Comparison of ENCODE assay signal across 19 cellular contexts in genomic region chr1:61237659-61238370, GRCh38.
A peak's percentile ranks its signal among the peaks of the same experiment; 100 is the strongest.
DNase-seq lines count a peak whose midpoint lies in the region; FAIRE-seq and TF ChIP-seq lines count a peak whose summit lies in the region.
"Had no signal": no experiment of that assay in that cellular context is flagged by ENCODE, and none has a peak within 500 bp of the region (broad histone marks: within the 10 kb centered on the region; RNA-seq: fewer than 3 reads in every experiment).

No MANE protein-coding gene starts in this region.

- in situ Hi-C loops in transverse colon (cut with MboI; ENCODE audit: low pct_ligation_motif_present in 1 of 4, low pct_unique_long_range_greater_than_20kb in 1 of 4, low sequenced_read_pairs in 3 of 4): no loop called here

- DNase-seq in DMS79 treated with DMSO at 0.1 percent for 48 hours (lab: John Stamatoyannopoulos, UW) (peak; percentile 25), DMS79 (lab: John Stamatoyannopoulos, UW) (no peak), bronchial epithelial cell (ENCODE audit: low read depth) (peak; percentile 73), mesothelial cell of epicardium (ENCODE audit: low spot score in 2 of 2, unreplicated experiment in 2 of 2) (no peak), T1000 (lab: John Stamatoyannopoulos, UW) (no peak), transverse colon (no peak)
- DNase-seq in stimulated activated CD4-positive, alpha-beta T cell treated with anti-CD3 and anti-CD28 coated beads, Interleukin-4, amount 100 ng/mL, for 24 hours: no peak
- DNase-seq: BE2C; Calu3; CD4-positive, alpha-beta T cell; NCI-H1436 treated with DMSO at 0.1 percent for 48 hours; NCI-H2029 treated with DMSO at 0.1 percent for 48 hours; NCI-H2227 treated with DMSO at 0.1 percent for 48 hours; NK-92 treated with Interleukin-12 subunit alpha and Interleukin-12 subunit beta, amount 100 ng/mL, for 24 hours had no signal

- no peak for TF ChIP-seq POLR2A in transverse colon (IDR thresholded peaks at IDR 0.05)

- no peak overlapping the region for H3K9ac ChIP-seq in subcutaneous abdominal adipose tissue (ENCODE audit: low read length in 5 of 5)

- TF ChIP-seq CTCF in bronchial epithelial cell (IDR thresholded peaks at IDR 0.05; ENCODE audit: insufficient read depth, low read length, severe bottlenecking) (no peak), mesothelial cell of epicardium (IDR thresholded peaks at IDR 0.05; ENCODE audit: unreplicated experiment) (no peak), transverse colon (IDR thresholded peaks at IDR 0.05) (no peak)

- no peak for TF ChIP-seq EP300 in transverse colon (IDR thresholded peaks at IDR 0.05; ENCODE audit: low read depth)

- no peaks in the 10 kb centered on the region for H3K36me3 ChIP-seq in bronchial epithelial cell (ENCODE audit: control insufficient read depth, insufficient read depth, low read length)
- H3K36me3 ChIP-seq in subcutaneous abdominal adipose tissue (ENCODE audit: control insufficient read depth in 5 of 5, insufficient read depth in 5 of 5, low read length in 5 of 5): no peaks in the 10 kb centered on the region
- H3K36me3 ChIP-seq in transverse colon: no peaks in the 10 kb centered on the region
- H3K36me3 ChIP-seq: BE2C, HAP-1 had no signal

- H3K9me3 ChIP-seq in subcutaneous abdominal adipose tissue (ENCODE audit: control insufficient read depth in 5 of 5, low read length in 5 of 5) (no peaks in the 10 kb centered on the region), transverse colon (no peaks in the 10 kb centered on the region)
- H3K9me3 ChIP-seq: BE2C, HAP-1 had no signal

- WGBS in transverse colon (ENCODE audit: low coverage in 1 of 2), 2 donors: 84 to 85% methylated on average over 3 of the region's 3 CpGs

- H3K9me3 Mint-ChIP-seq in mesothelial cell of epicardium: no peaks in the 10 kb centered on the region
- H3K9me3 Mint-ChIP-seq: CD4-positive, alpha-beta T cell had no signal

- intact Hi-C loops in transverse colon (cut with DNase I; ENCODE audit: low total_unique reads): no loop called here

- H3K4me3 ChIP-seq in bronchial epithelial cell (ENCODE audit: low read depth, low read length) (no peak overlapping the region), subcutaneous abdominal adipose tissue (ENCODE audit: low read depth in 1 of 5, low read length in 5 of 5) (no peak overlapping the region), transverse colon (no peak overlapping the region)
- H3K4me3 ChIP-seq: HAP-1 had no signal

- H3K27ac ChIP-seq in subcutaneous abdominal adipose tissue (ENCODE audit: low read depth, low read length) (peak overlapping the region; percentile 51), transverse colon (no peak overlapping the region)
- H3K27ac ChIP-seq: 22Rv1, RWPE1 had no signal

- H3K27me3 Mint-ChIP-seq in mesothelial cell of epicardium (ENCODE audit: low read depth): no peaks in the 10 kb centered on the region

- H3K4me1 ChIP-seq in subcutaneous abdominal adipose tissue (ENCODE audit: control insufficient read depth in 5 of 5, insufficient read depth in 5 of 5, low read length in 5 of 5): peaks cover 0 to 23% (median 14%) of the 10 kb centered on the region in 5 donors
- peaks cover 4 to 25% (median 14%) of the 10 kb centered on the region in 4 donors for H3K4me1 ChIP-seq in transverse colon
- H3K4me1 ChIP-seq: BE2C had no signal

- no peak for FAIRE-seq in bronchial epithelial cell (lab: Jason Lieb, UNC)
- FAIRE-seq: GM18507 had no signal

- H3K36me3 Mint-ChIP-seq in mesothelial cell of epicardium: peaks cover 4% of the 10 kb centered on the region

- H3K27ac Mint-ChIP-seq in mesothelial cell of epicardium: peak overlapping the region; percentile 91
- H3K27ac Mint-ChIP-seq: CD4-positive, alpha-beta T cell had no signal

- H3K27me3 ChIP-seq in bronchial epithelial cell (ENCODE audit: control insufficient read depth, insufficient read depth, low read length): no peaks in the 10 kb centered on the region
- no peaks in the 10 kb centered on the region for H3K27me3 ChIP-seq in subcutaneous abdominal adipose tissue (ENCODE audit: control insufficient read depth in 5 of 5, insufficient read depth in 4 of 5, low read length in 5 of 5)
- no peaks in the 10 kb centered on the region for H3K27me3 ChIP-seq in transverse colon
- H3K27me3 ChIP-seq: BE2C had no signal

- H3K4me3 Mint-ChIP-seq in mesothelial cell of epicardium: no peak overlapping the region
- H3K4me3 Mint-ChIP-seq: CD4-positive, alpha-beta T cell had no signal

- peaks cover 52% of the 10 kb centered on the region for H3K4me1 Mint-ChIP-seq in mesothelial cell of epicardium

Comparison
In these comparisons a context has a peak if more than half of its experiments do, and no peak if none do; other contexts are left out.
1. DNase-seq: peak in DMS79 treated with DMSO at 0.1 percent for 48 hours (single experiment) and bronchial epithelial cell (single experiment); none in DMS79 (single experiment), mesothelial cell of epicardium (0 of 2), T1000 (single experiment), transverse colon (single experiment) and stimulated activated CD4-positive, alpha-beta T cell treated with anti-CD3 and anti-CD28 coated beads, Interleukin-4, amount 100 ng/mL, for 24 hours (single experiment).